ENCODE assay signal across 8 cellular contexts in the genomic region with DNA sequence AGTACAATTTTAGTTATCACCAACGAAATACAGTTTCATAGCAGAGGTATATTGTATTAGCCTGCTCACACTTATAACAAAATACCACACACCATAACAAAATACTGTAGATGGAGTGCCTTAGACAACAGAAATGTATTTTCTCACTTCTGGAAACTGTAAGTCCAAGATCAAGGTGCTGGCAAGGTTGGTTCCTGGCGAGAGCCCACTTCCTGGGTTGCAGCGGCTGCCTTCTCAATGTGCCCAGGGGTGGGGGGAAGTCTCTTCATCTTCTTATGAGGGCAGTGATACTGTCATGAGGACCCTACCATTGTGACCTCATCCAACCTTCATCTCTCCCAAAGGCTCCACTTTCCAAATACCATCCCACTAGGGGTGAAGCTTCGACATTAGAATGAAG. TPM values are rescaled to one million over a fixed set of nuclear protein-coding genes. Genes with fewer than 3 reads are reported as not detected.
"Had no signal": no experiment of that assay in that cellular context is flagged by ENCODE, and none has a peak within 500 bp of the region (broad histone marks: within the 10 kb centered on the region; RNA-seq: fewer than 3 reads in every experiment).

No MANE protein-coding gene starts in this region.

- H3K27ac ChIP-seq: GM23248 had no signal

- H3K9me3 ChIP-seq: HAP-1 had no signal

- H3K4me3 Mint-ChIP-seq: HFFc6 had no signal

- H2AFZ ChIP-seq: GM23248 had no signal

- H3K27ac Mint-ChIP-seq: HFFc6 had no signal

- H3K9me3 Mint-ChIP-seq: HFFc6 had no signal

- H3K4me3 ChIP-seq: GM23248, HAP-1 had no signal

- DNase-seq: GM23248, GOT3, H7, HFFc6, IMR-90, KBM-7 had no signal

- ATAC-seq: HCT116 had no signal

- H3K9ac ChIP-seq: GM23248 had no signal

- H3K36me3 ChIP-seq: HAP-1 had no signal

- H3K4me1 ChIP-seq: HAP-1 had no signal

RNA-seq across cellular contexts. Expression of a gene that starts 30.5 kb away (rescaled TPM):
- total RNA-seq: IMR-90 had no signal
